Comparison of ENCODE assay signal across 11 cellular contexts in genomic region chr6:98039876-98040605, GRCh38.
DNase-seq lines count a peak whose midpoint lies in the region; ATAC-seq and TF ChIP-seq lines count a peak whose summit lies in the region.
"Had no signal": no experiment of that assay in that cellular context is flagged by ENCODE, and none has a peak within 500 bp of the region (broad histone marks: within the 10 kb centered on the region; RNA-seq: fewer than 3 reads in every experiment).

No MANE protein-coding gene starts in this region.

- H3K27ac ChIP-seq in iPS-18a (ENCODE audit: low read length): peak overlapping the region; percentile 73
- H3K27ac ChIP-seq in mesenchymal stem cell (ENCODE audit: low read length, poor library complexity, severe bottlenecking): no peak overlapping the region

- TF ChIP-seq CTCF in AG10803 (conservative IDR thresholded peaks at IDR 0.05; ENCODE audit: low read length): peak; percentile 51

- no peak overlapping the region for H3K4me3 ChIP-seq in AG10803 (ENCODE audit: low read length)
- H3K4me3 ChIP-seq in iPS-18a (ENCODE audit: low read length): peak overlapping the region; percentile 26
- no peak overlapping the region for H3K4me3 ChIP-seq in mesenchymal stem cell (ENCODE audit: insufficient read depth in 1 of 2, low read depth in 1 of 2, low read length in 2 of 2)

- H3K27me3 ChIP-seq in iPS-18a (ENCODE audit: control insufficient read depth, insufficient read depth, low read length) (no peaks in the 10 kb centered on the region), mesenchymal stem cell (ENCODE audit: control insufficient read depth in 1 of 2, insufficient read depth in 1 of 2, low read length in 2 of 2) (peaks cover 0 to 4% of the 10 kb centered on the region in 2 experiments)

- peaks cover 91% of the 10 kb centered on the region for H3K4me1 ChIP-seq in iPS-18a (ENCODE audit: control insufficient read depth, low read depth, low read length)
- H3K4me1 ChIP-seq in mesenchymal stem cell (ENCODE audit: control insufficient read depth, insufficient read depth, low read depth, low read length): no peaks in the 10 kb centered on the region

- H2BK15ac ChIP-seq in mesenchymal stem cell (ENCODE audit: low read depth, poor library complexity, severe bottlenecking): no peak overlapping the region

- no peak overlapping the region for H2BK120ac ChIP-seq in mesenchymal stem cell (ENCODE audit: low read depth, low read length)

- no peak overlapping the region for H3K18ac ChIP-seq in mesenchymal stem cell (ENCODE audit: low read depth in 1 of 2, low read length in 2 of 2)

- WGBS in mesenchymal stem cell: 33% methylated on average over 1 of the region's 3 CpGs

- no peaks in the 10 kb centered on the region for H3K9me3 ChIP-seq in iPS-18a (ENCODE audit: control insufficient read depth, low read depth, low read length)
- H3K9me3 ChIP-seq in mesenchymal stem cell (ENCODE audit: control insufficient read depth, low read length): no peaks in the 10 kb centered on the region

- no peak overlapping the region for H4K91ac ChIP-seq in mesenchymal stem cell (ENCODE audit: low read length)

- H2BK12ac ChIP-seq in mesenchymal stem cell (ENCODE audit: low read length in 2 of 2): no peak overlapping the region

- H3K14ac ChIP-seq in mesenchymal stem cell (ENCODE audit: low read length in 2 of 2): no peak overlapping the region

- no peaks in the 10 kb centered on the region for H3K79me1 ChIP-seq in mesenchymal stem cell (replicated peaks; ENCODE audit: low read length, poor library complexity, severe bottlenecking)

- peak; percentile 50 for ATAC-seq in GM19351 (IDR thresholded peaks at IDR 0.05; ENCODE audit: unreplicated experiment)
- ATAC-seq in SK-N-SH treated with all-trans-retinoic acid at 6 μM for 48 hours: peak; percentile 81
- no peak for ATAC-seq in HG02938 (IDR thresholded peaks at IDR 0.05; ENCODE audit: unreplicated experiment)
- ATAC-seq: activated CD8-positive, alpha-beta memory T cell treated with anti-CD3 and anti-CD28 coated beads, Interleukin-2, amount 10 ng/mL, durations not matched to agents 7 days and 5 days had no signal

- H3K23ac ChIP-seq in mesenchymal stem cell (ENCODE audit: low read length in 2 of 2): no peak overlapping the region

- peak overlapping the region; percentile 60 for H3K9ac ChIP-seq in iPS-18a (ENCODE audit: low read length)
- H3K9ac ChIP-seq in mesenchymal stem cell (ENCODE audit: low read length): no peak overlapping the region

- no peak overlapping the region for H2BK5ac ChIP-seq in mesenchymal stem cell (ENCODE audit: low read depth, low read length, poor library complexity, severe bottlenecking)

- H3K4ac ChIP-seq in mesenchymal stem cell (ENCODE audit: low read depth in 1 of 2, low read length in 2 of 2): no peak overlapping the region

- no peaks in the 10 kb centered on the region for H3K36me3 ChIP-seq in iPS-18a (ENCODE audit: control insufficient read depth, low read depth, low read length)
- H3K36me3 ChIP-seq in mesenchymal stem cell (ENCODE audit: control insufficient read depth in 1 of 2, insufficient read depth in 2 of 2, low read depth in 1 of 2, low read length in 2 of 2): no peaks in the 10 kb centered on the region

- H3K4me2 ChIP-seq in mesenchymal stem cell (ENCODE audit: low read length, poor library complexity, severe bottlenecking): no peak overlapping the region

- H2AFZ ChIP-seq in mesenchymal stem cell (ENCODE audit: low read depth, low read length): no peak overlapping the region

- no peak overlapping the region for H4K8ac ChIP-seq in mesenchymal stem cell (ENCODE audit: low read length)

- DNase-seq in AG10803 (ENCODE audit: low read depth): peak; percentile 17
- no peak for DNase-seq in mesenchymal stem cell
- DNase-seq in activated gamma-delta T cell (lab: John Stamatoyannopoulos, UW): no peak
- DNase-seq in NCI-H2196 (lab: John Stamatoyannopoulos, UW; ENCODE audit: unreplicated experiment): no peak
- DNase-seq: activated CD8-positive, alpha-beta memory T cell treated with anti-CD3 and anti-CD28 coated beads, Interleukin-2, amount 10 ng/mL, durations not matched to agents 7 days and 5 days; RPMI8226; stimulated activated CD4-positive, alpha-beta T cell treated with anti-CD3 and anti-CD28 coated beads, Interleukin-2, amount 100 ng/mL, for 48 hours had no signal

- no peak overlapping the region for H2AK5ac ChIP-seq in mesenchymal stem cell (ENCODE audit: low read length, severe bottlenecking)

TF ChIP-seq in SK-N-SH treated with all-trans-retinoic acid at 6 μM for 48 hours, 23 proteins besides CTCF, POLR2A, EP300 and RAD21:
- TF ChIP-seq ISL1 (CRISPR knock-in tag; IDR thresholded peaks at IDR 0.05) (no peak), ZNF8 (CRISPR knock-in tag; IDR thresholded peaks at IDR 0.05) (no peak), CSRNP3 (CRISPR knock-in tag; IDR thresholded peaks at IDR 0.05) (no peak), TSHZ2 (CRISPR knock-in tag; IDR thresholded peaks at IDR 0.05) (no peak), TCF4 (CRISPR knock-in tag; IDR thresholded peaks at IDR 0.05; ENCODE audit: borderline replicate concordance) (no peak)
